Comparison of ENCODE assay signal across 9 cellular contexts in genomic region chr17:61403846-61404701, GRCh38. TPM values are rescaled to one million over a fixed set of nuclear protein-coding genes. Genes with fewer than 3 reads are reported as not detected.
DNase-seq lines count a peak whose midpoint lies in the region; ATAC-seq, FAIRE-seq and TF ChIP-seq lines count a peak whose summit lies in the region.
"Had no signal": no experiment of that assay in that cellular context is flagged by ENCODE, and none has a peak within 500 bp of the region (broad histone marks: within the 10 kb centered on the region; RNA-seq: fewer than 3 reads in every experiment).

No MANE protein-coding gene starts in this region.

- ATAC-seq in heart left ventricle, result no peak
- no peak for ATAC-seq in Right ventricle myocardium inferior
- no peak for ATAC-seq in GM21825 (IDR thresholded peaks at IDR 0.05; ENCODE audit: unreplicated experiment)

- H3K4me1 ChIP-seq in heart left ventricle (peaks cover 0 to 60% (median 19%) of the 10 kb centered on the region in 12 donors), muscle layer of duodenum (ENCODE audit: control insufficient read depth in 1 of 2, insufficient read depth in 2 of 2, low read length in 2 of 2) (peaks cover 0 to 35% of the 10 kb centered on the region in 2 donors), small intestine (ENCODE audit: control insufficient read depth in 2 of 2, insufficient read depth in 1 of 2, low read depth in 1 of 2, low read length in 1 of 2) (peaks cover 0 to 2% of the 10 kb centered on the region in 2 donors)

- H3K4me3 ChIP-seq in heart left ventricle (peak overlapping the region; percentile 22 to 84 (median 60)), dorsolateral prefrontal cortex (peak overlapping the region in 46 of 59 donors; percentile 1 to 64 (median 34)), muscle layer of duodenum (ENCODE audit: low read depth in 1 of 2, low read length in 2 of 2) (peak overlapping the region; percentile 27 to 32), small intestine (ENCODE audit: low read depth in 1 of 2, low read length in 2 of 2) (peak overlapping the region in 1 of 2 donors; percentile 24)

- peak overlapping the region in 11 of 12 donors; percentile 50 to 88 (median 78) for H3K27ac ChIP-seq in heart left ventricle
- peak overlapping the region in 26 of 59 donors; percentile 2 to 85 (median 48) for H3K27ac ChIP-seq in dorsolateral prefrontal cortex
- H3K27ac ChIP-seq in muscle layer of duodenum (ENCODE audit: low read length), result no peak overlapping the region
- peak overlapping the region in 1 of 2 donors; percentile 60 for H3K27ac ChIP-seq in small intestine (ENCODE audit: low read depth in 1 of 2, low read length in 1 of 2)

- peak in 2 of 5 donors; percentile 35 to 64 for DNase-seq in heart left ventricle
- DNase-seq in Right ventricle myocardium inferior (ENCODE audit: missing footprints), result no peak
- no peak for DNase-seq in dorsolateral prefrontal cortex
- no peak for DNase-seq in small intestine
- no peak for DNase-seq in Kasumi-1 (lab: John Stamatoyannopoulos, UW)
- DNase-seq in HuH-7.5 (ENCODE audit: low spot score), result no peak
- DNase-seq: stimulated activated CD4-positive, alpha-beta T cell treated with anti-CD3 and anti-CD28 coated beads, Interleukin-4, amount 100 ng/mL, for 24 hours had no signal

- H3K9me3 ChIP-seq in heart left ventricle (no peaks in the 10 kb centered on the region), muscle layer of duodenum (ENCODE audit: control insufficient read depth in 1 of 2, low read length in 2 of 2) (no peaks in the 10 kb centered on the region), small intestine (ENCODE audit: control insufficient read depth, low read depth) (no peaks in the 10 kb centered on the region)

- H3K27me3 ChIP-seq in heart left ventricle (peaks cover 35 to 92% (median 69%) of the 10 kb centered on the region in 9 donors), dorsolateral prefrontal cortex (peaks cover 28 to 99% (median 93%) of the 10 kb centered on the region in 45 donors), muscle layer of duodenum (ENCODE audit: low read depth, low read length) (peaks cover 59% of the 10 kb centered on the region), small intestine (ENCODE audit: control insufficient read depth in 2 of 2, insufficient read depth in 2 of 2, low read length in 2 of 2) (peaks cover 41 to 56% of the 10 kb centered on the region in 2 donors)

- H3K36me3 ChIP-seq in heart left ventricle (peaks cover 0 to 36% (median 0%) of the 10 kb centered on the region in 9 donors), muscle layer of duodenum (ENCODE audit: control insufficient read depth in 1 of 2, insufficient read depth in 2 of 2, low read length in 2 of 2) (no peaks in the 10 kb centered on the region), small intestine (ENCODE audit: control insufficient read depth in 2 of 2, insufficient read depth in 2 of 2, low read length in 2 of 2) (no peaks in the 10 kb centered on the region)

- TF ChIP-seq CTCF in heart left ventricle (IDR thresholded peaks at IDR 0.05), result no peak
- TF ChIP-seq CTCF in dorsolateral prefrontal cortex (IDR thresholded peaks at IDR 0.05 in 54 of 56, conservative IDR thresholded peaks at IDR 0.05 in 2 of 56; ENCODE audit: low read depth in 1 of 56, partially characterized antibody in 56 of 56), result no peak

- WGBS in heart left ventricle, 4 donors, result 21 to 34% (median 25%) methylated on average over 49 to 71 of the region's 71 CpGs
- WGBS in small intestine, 3 donors, result 7 to 17% (median 11%) methylated on average over 55 to 71 of the region's 71 CpGs

- intact Hi-C loops in heart left ventricle (cut with DNase I), result loop anchor here in 4 of 10 donors (5.0 to 10.0 kb wide), 3 partner anchors 269 to 679 kb away; no protein-coding TSS in a partner anchor
- intact Hi-C loops in Right ventricle myocardium inferior (cut with DNase I), result no loop called here
- intact Hi-C loops in dorsolateral prefrontal cortex (cut with DNase I), result no loop called here

- no peak for FAIRE-seq in small intestine (lab: Jason Lieb, UNC)

- TF ChIP-seq POLR2A in heart left ventricle (IDR thresholded peaks at IDR 0.05), result no peak

RNA-seq across cellular contexts. Expression of gene TBX2, which starts 4.4 kb away (rescaled TPM):
- total RNA-seq in heart left ventricle, result 10 to 100 TPM in 7 of 9 donors, 1 to 10 TPM in 2; 7.0 to 23.0 (median 13.6) TPM
- 10 to 100 TPM in 1 of 2 donors, 1 to 10 TPM in 1; 9.6 to 13.4 TPM for polyA plus RNA-seq in heart left ventricle
- total RNA-seq in Right ventricle myocardium inferior, result 12.1 TPM
- 10 to 100 TPM in 12 of 120 experiments, 1 to 10 TPM in 108; 2.4 to 18.6 (median 6.0) TPM for total RNA-seq in dorsolateral prefrontal cortex
- polyA plus RNA-seq in small intestine, result 1 to 10 TPM in 2 of 3 donors, under 1 TPM in 1; 0.45 to 9.5 (median 4.3) TPM

RNA-seq across cellular contexts. Expression of gene TBX4, which starts 48.1 kb away (rescaled TPM):
- total RNA-seq in heart left ventricle, result under 1 TPM in 3 of 9 donors, not detected in 6; 0.09 to 0.29 (median 0.10) TPM
- polyA plus RNA-seq in heart left ventricle, result under 1 TPM in 1 of 2 donors, not detected in 1; 0.07 TPM
- total RNA-seq in Right ventricle myocardium inferior, result not detected
- total RNA-seq in dorsolateral prefrontal cortex, result under 1 TPM in 1 of 120 experiments, not detected in 119; 0.35 TPM
- polyA plus RNA-seq in small intestine, result not detected
